In the genomic region with DNA sequence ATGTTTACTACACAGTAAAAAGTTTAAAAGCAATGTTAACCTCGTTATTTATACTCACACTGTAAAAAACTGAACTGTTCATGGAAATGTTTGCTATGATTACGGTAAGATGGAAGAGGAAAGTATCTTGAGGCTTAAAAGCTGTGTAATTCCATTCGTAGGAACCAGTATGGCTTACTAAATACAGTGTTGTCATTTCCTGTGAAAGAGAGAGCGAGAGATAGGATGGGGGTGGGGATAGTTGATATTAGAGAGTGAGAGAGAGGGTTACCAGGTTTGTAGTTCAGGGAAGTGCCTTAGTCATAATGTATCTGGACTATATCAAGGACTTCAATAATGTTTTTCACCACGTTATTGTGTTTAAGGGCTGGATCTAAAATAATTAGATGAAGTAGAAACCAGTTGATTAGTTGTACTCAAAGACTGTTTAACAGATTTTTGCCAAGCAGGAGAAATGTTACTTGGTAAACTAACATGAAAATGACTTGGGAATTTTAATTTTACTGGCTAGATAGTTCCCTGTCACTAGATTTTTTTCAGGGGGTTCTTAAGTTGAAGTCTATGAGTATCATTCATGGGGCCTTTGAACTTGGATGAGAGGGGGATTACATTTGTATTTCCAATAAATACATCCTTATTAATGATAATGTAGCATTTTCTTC, we compare ENCODE assay signal across 11 cellular contexts. TPM values are rescaled to one million over a fixed set of nuclear protein-coding genes. Genes with fewer than 3 reads are reported as not detected.
A peak's percentile ranks its signal among the peaks of the same experiment; 100 is the strongest.
DNase-seq lines count a peak whose midpoint lies in the region; ATAC-seq and TF ChIP-seq lines count a peak whose summit lies in the region.
"Had no signal": no experiment of that assay in that cellular context is flagged by ENCODE, and none has a peak within 500 bp of the region (broad histone marks: within the 10 kb centered on the region; RNA-seq: fewer than 3 reads in every experiment).

No MANE protein-coding gene starts in this region.

- H3K4me3 Mint-ChIP-seq in progenitor cell of endocrine pancreas (ENCODE audit: low read depth) = no peak overlapping the region

- H3K27ac ChIP-seq in OCI-LY3 (ENCODE audit: low read length) = peak overlapping the region; percentile 55

- H3K4me1 Mint-ChIP-seq in progenitor cell of endocrine pancreas (ENCODE audit: low read depth) = peaks cover 64% of the 10 kb centered on the region

- ATAC-seq in GM21529 (IDR thresholded peaks at IDR 0.05; ENCODE audit: unreplicated experiment) = peak; percentile 75

- H3K9me3 ChIP-seq in OCI-LY3 (ENCODE audit: insufficient read depth, low read length) = no peaks in the 10 kb centered on the region

- TF ChIP-seq CTCF in OCI-LY3 (IDR thresholded peaks at IDR 0.05; ENCODE audit: low read depth, low read length) (no peak), fibroblast of pulmonary artery (IDR thresholded peaks at IDR 0.05; ENCODE audit: low read length, missing control alignments) (no peak), progenitor cell of endocrine pancreas (IDR thresholded peaks at IDR 0.05; ENCODE audit: unreplicated experiment) (no peak)

- peak overlapping the region; percentile 68 for H3K4me2 ChIP-seq in OCI-LY3 (ENCODE audit: low read length)

- H2AFZ ChIP-seq in OCI-LY3 (ENCODE audit: low read depth, low read length) = no peak overlapping the region

- H3K9ac ChIP-seq in OCI-LY3 (ENCODE audit: low read length) = peak overlapping the region; percentile 30; the same call in 1 of the 2 replicates

- H4K20me1 ChIP-seq in OCI-LY3 (ENCODE audit: insufficient read depth, low read length) = peaks cover 94% of the 10 kb centered on the region

- H3K27me3 ChIP-seq in OCI-LY3 (ENCODE audit: low read depth, low read length) = no peaks in the 10 kb centered on the region

- H3K4me3 ChIP-seq in OCI-LY3 (ENCODE audit: low read length) (peak overlapping the region; percentile 62), fibroblast of pulmonary artery (replicated peaks; ENCODE audit: low read depth, low read length) (no peak overlapping the region)

- DNase-seq in fibroblast of pulmonary artery (ENCODE audit: low read depth) (peak; percentile 91), progenitor cell of endocrine pancreas (ENCODE audit: low spot score, unreplicated experiment) (no peak), retina (no peak), NCI-H524 treated with DMSO at 0.1 percent for 48 hours (lab: John Stamatoyannopoulos, UW) (no peak), posterior vena cava (ENCODE audit: low spot score) (no peak)
- no peak for DNase-seq in stimulated activated CD4-positive, alpha-beta T cell treated with anti-CD3 and anti-CD28 coated beads, Interleukin-2, amount 100 ng/mL, for 48 hours
- DNase-seq: activated naive CD4-positive, alpha-beta T cell treated with Interleukin-2 at 50 U/mL for 16 hours; NCI-H1436; T-helper 9 cell had no signal

- H3K36me3 Mint-ChIP-seq in progenitor cell of endocrine pancreas (ENCODE audit: insufficient read depth) = peaks cover 9% of the 10 kb centered on the region

- H3K27me3 Mint-ChIP-seq in progenitor cell of endocrine pancreas = no peaks in the 10 kb centered on the region

- H3K79me2 ChIP-seq in OCI-LY3 (ENCODE audit: low read length) = peaks cover 100% of the 10 kb centered on the region

- no peaks in the 10 kb centered on the region for H3K36me3 ChIP-seq in OCI-LY3 (replicated peaks; ENCODE audit: low read depth, low read length)

- H3K9me3 Mint-ChIP-seq in progenitor cell of endocrine pancreas (ENCODE audit: low read depth) = no peaks in the 10 kb centered on the region

- intact Hi-C loops in posterior vena cava (cut with DNase I) = no loop called here

- H3K27ac Mint-ChIP-seq in progenitor cell of endocrine pancreas = peak overlapping the region; percentile 67

- peaks cover 53% of the 10 kb centered on the region for H3K4me1 ChIP-seq in OCI-LY3 (ENCODE audit: low read length)

RNA-seq across cellular contexts. Expression of gene AFDN, which starts 30.4 kb away (rescaled TPM):
- total RNA-seq in progenitor cell of endocrine pancreas = 421 and 423 TPM in 2 replicates
- total RNA-seq in posterior vena cava = 10 to 100 TPM; 49.3 to 68.6 TPM
